In the genomic region with DNA sequence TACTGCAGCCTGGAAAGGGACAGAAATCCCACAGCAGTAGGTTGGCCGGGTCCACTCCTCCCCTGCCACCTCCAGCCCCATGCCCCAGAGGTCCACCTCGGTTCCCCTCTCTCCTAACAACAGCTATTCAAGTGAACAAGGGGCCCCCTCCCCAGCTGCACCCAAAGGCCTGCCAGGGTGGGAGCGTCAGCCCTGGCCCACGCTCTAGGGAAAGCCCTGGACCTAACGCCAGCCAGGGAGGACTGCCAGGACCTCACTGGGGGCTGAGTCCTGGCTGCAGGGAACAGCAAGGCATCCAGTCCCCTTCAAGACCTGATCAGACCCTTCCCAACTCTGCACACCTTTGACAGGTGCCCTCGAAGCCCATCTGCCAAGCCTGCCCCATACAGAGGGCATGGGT, we compare ENCODE assay signal across 20 cellular contexts. TPM values are rescaled to one million over a fixed set of nuclear protein-coding genes. Genes with fewer than 3 reads are reported as not detected.
"Had no signal": no experiment of that assay in that cellular context is flagged by ENCODE, and none has a peak within 500 bp of the region (broad histone marks: within the 10 kb centered on the region; RNA-seq: fewer than 3 reads in every experiment).

No MANE protein-coding gene starts in this region.

- H3K27ac ChIP-seq: lower lobe of right lung, right lobe of liver, SK-N-MC, vagina had no signal

- H3K4me1 ChIP-seq: lower lobe of right lung, right lobe of liver, vagina had no signal

- DNase-seq: activated CD4-positive, alpha-beta T cell treated with anti-CD3 and anti-CD28 coated beads, Interleukin-2, amount 50 U/mL, for 4 hours; activated gamma-delta T cell treated with Interleukin-2 at 50 U/mL for 16 hours; activated naive CD8-positive, alpha-beta T cell treated with anti-CD3 and anti-CD28 coated beads for 36 hours; amygdala; caudate nucleus; head of caudate nucleus; immature natural killer cell; lower lobe of right lung; right lobe of liver; stimulated activated CD4-positive, alpha-beta T cell treated with anti-CD3 and anti-CD28 coated beads, Interleukin-12 subunit alpha, Interleukin-12 subunit beta, amount 100 ng/mL, for 4 hours; stimulated activated CD4-positive, alpha-beta T cell treated with anti-CD3 and anti-CD28 coated beads, Interleukin-1b, Interleukin-23, amount 100 ng/mL, for 48 hours; stimulated activated CD8-positive, alpha-beta memory T cell treated with anti-CD3 and anti-CD28 coated beads, Interleukin-4, amount 100 ng/mL, for 48 hours; stimulated activated naive CD8-positive, alpha-beta T cell treated with anti-CD3 and anti-CD28 coated beads, Interleukin-15, Interleukin-2, amounts not matched to agents 100 U/mL and 50 U/mL, for 24 hours; substantia nigra; trophoblast cell had no signal

- H3K27me3 Mint-ChIP-seq: activated naive CD8-positive, alpha-beta T cell treated with anti-CD3 and anti-CD28 coated beads for 36 hours had no signal

- H3K9me3 Mint-ChIP-seq: activated naive CD8-positive, alpha-beta T cell treated with anti-CD3 and anti-CD28 coated beads for 36 hours; activated T-helper 1 cell treated with anti-CD3 and anti-CD28 coated beads, Interleukin-12 subunit alpha, Interleukin-12 subunit beta, Interleukin-2, Interleukin-4 antibody, amounts not matched to agents 30 ng/mL and 10 ng/mL and 1 ng/mL, durations not matched to agents 14 hours and 24 hours and 36 hours; immature natural killer cell had no signal

- H3K9me3 ChIP-seq: lower lobe of right lung, right lobe of liver, vagina had no signal

- H3K4me3 ChIP-seq: lower lobe of right lung, right lobe of liver, SK-N-MC, vagina had no signal

- ATAC-seq: lower lobe of right lung; stimulated activated naive CD8-positive, alpha-beta T cell treated with anti-CD3 and anti-CD28 coated beads, Interleukin-15, Interleukin-2, amounts not matched to agents 100 U/mL and 50 U/mL, for 24 hours had no signal

- H3K4me3 Mint-ChIP-seq: activated naive CD8-positive, alpha-beta T cell treated with anti-CD3 and anti-CD28 coated beads for 36 hours; activated T-helper 1 cell treated with anti-CD3 and anti-CD28 coated beads, Interleukin-12 subunit alpha, Interleukin-12 subunit beta, Interleukin-2, Interleukin-4 antibody, amounts not matched to agents 30 ng/mL and 10 ng/mL and 1 ng/mL, durations not matched to agents 14 hours and 24 hours and 36 hours; immature natural killer cell; nephron had no signal

- H3K4me1 Mint-ChIP-seq: activated naive CD8-positive, alpha-beta T cell treated with anti-CD3 and anti-CD28 coated beads for 36 hours; immature natural killer cell had no signal

- H3K27me3 ChIP-seq: right lobe of liver, vagina had no signal

- H3K36me3 Mint-ChIP-seq: activated naive CD8-positive, alpha-beta T cell treated with anti-CD3 and anti-CD28 coated beads for 36 hours had no signal

- H3K27ac Mint-ChIP-seq: activated naive CD8-positive, alpha-beta T cell treated with anti-CD3 and anti-CD28 coated beads for 36 hours; activated T-helper 1 cell treated with anti-CD3 and anti-CD28 coated beads, Interleukin-12 subunit alpha, Interleukin-12 subunit beta, Interleukin-2, Interleukin-4 antibody, amounts not matched to agents 30 ng/mL and 10 ng/mL and 1 ng/mL, durations not matched to agents 14 hours and 24 hours and 36 hours; immature natural killer cell; nephron had no signal

RNA-seq across cellular contexts. Expression of a gene that starts 27.4 kb away (rescaled TPM):
- total RNA-seq: activated T-helper 1 cell treated with anti-CD3 and anti-CD28 coated beads, Interleukin-12 subunit alpha, Interleukin-12 subunit beta, Interleukin-2, Interleukin-4 antibody, amounts not matched to agents 30 ng/mL and 10 ng/mL and 1 ng/mL, durations not matched to agents 14 hours and 24 hours and 36 hours; lower lobe of right lung; T-helper 2 cell treated with Interferon-gamma antibody and Interleukin-4, amounts not matched to agents 100 ng/mL and 5 ng/mL, for 36 hours had no signal
- polyA plus RNA-seq: immature natural killer cell had no signal

RNA-seq across cellular contexts. Expression of a gene that starts 54.0 kb away (rescaled TPM):
- total RNA-seq: lower lobe of right lung; T-helper 2 cell treated with Interferon-gamma antibody and Interleukin-4, amounts not matched to agents 100 ng/mL and 5 ng/mL, for 36 hours had no signal
- polyA plus RNA-seq: immature natural killer cell had no signal
